Comparison of ENCODE assay signal across 16 cellular contexts in genomic region chr13:54750521-54750920, GRCh38.
DNase-seq lines count a peak whose midpoint lies in the region; ATAC-seq, FAIRE-seq and TF ChIP-seq lines count a peak whose summit lies in the region.
"Had no signal": no experiment of that assay in that cellular context is flagged by ENCODE, and none has a peak within 500 bp of the region (broad histone marks: within the 10 kb centered on the region; RNA-seq: fewer than 3 reads in every experiment).

No MANE protein-coding gene starts in this region.

- H3K18ac ChIP-seq in H1 (ENCODE audit: extremely low read depth, low read length): no peak overlapping the region

- H3K9ac ChIP-seq in H1 (replicated peaks in 1 of 4; ENCODE audit: extremely low read depth in 1 of 4, low read depth in 3 of 4, low read length in 3 of 4): no peak overlapping the region
- H3K9ac ChIP-seq: BLaER1 treated with 17β-estradiol and CSF1 and Interleukin-3, amounts not matched to agents 10 nM and 100 nM; GM23248 had no signal

- H3K56ac ChIP-seq in H1 (replicated peaks; ENCODE audit: insufficient read length, low read depth, low read length): no peak overlapping the region

- no peak overlapping the region for H3K14ac ChIP-seq in H1 (ENCODE audit: insufficient read length)

- no peaks in the 10 kb centered on the region for H3K4me1 ChIP-seq in H1 (replicated peaks in 1 of 4; ENCODE audit: control insufficient read depth in 3 of 4, insufficient read depth in 4 of 4, low read length in 3 of 4)
- H3K4me1 ChIP-seq: BLaER1 treated with 17β-estradiol and CSF1 and Interleukin-3, amounts not matched to agents 10 nM and 100 nM had no signal

- 95% methylated on average over 3 of the region's 3 CpGs; no CpG with 5 or more reads in 1 of the 2 experiments for WGBS in H1 (ENCODE audit: extremely low coverage in 1 of 2, insufficient coverage in 1 of 2, insufficient read length in 1 of 2, insufficient replicate concordance in 2 of 2, low coverage in 1 of 2, low lambda C conversion rate in 2 of 2, missing lambda C conversion rate in 1 of 2), 2 experiments

- H2BK20ac ChIP-seq in H1 (ENCODE audit: low read length): no peak overlapping the region

- H4K20me1 ChIP-seq in H1 (replicated peaks in 1 of 2; ENCODE audit: control insufficient read depth in 1 of 2, insufficient read depth in 2 of 2, low read length in 2 of 2): no peaks in the 10 kb centered on the region
- H4K20me1 ChIP-seq: BLaER1 treated with 17β-estradiol and CSF1 and Interleukin-3, amounts not matched to agents 10 nM and 100 nM had no signal

- no peak for TF ChIP-seq EP300 in H1 (IDR thresholded peaks at IDR 0.05; ENCODE audit: borderline replicate concordance in 1 of 2, low read depth in 2 of 2, low read length in 2 of 2)

- H3K27me3 ChIP-seq in H1 (replicated peaks in 1 of 4; ENCODE audit: control insufficient read depth in 3 of 4, extremely low read depth in 1 of 4, insufficient read depth in 3 of 4, low read length in 3 of 4): no peaks in the 10 kb centered on the region
- H3K27me3 ChIP-seq: BLaER1 treated with 17β-estradiol and CSF1 and Interleukin-3, amounts not matched to agents 10 nM and 100 nM had no signal

- no peaks in the 10 kb centered on the region for H3K9me3 ChIP-seq in H1 (ENCODE audit: insufficient read depth in 2 of 2, low read depth in 1 of 2, low read length in 1 of 2)
- H3K9me3 ChIP-seq: BLaER1 treated with 17β-estradiol and CSF1 and Interleukin-3, amounts not matched to agents 10 nM and 100 nM had no signal

- H4K5ac ChIP-seq in H1 (ENCODE audit: insufficient read length, low read depth, low read length): no peak overlapping the region

- no peak for TF ChIP-seq POLR2A in H1 (IDR thresholded peaks at IDR 0.05; ENCODE audit: control extremely low read depth in 1 of 2, low read depth in 2 of 2, low read length in 2 of 2)

- H3K23ac ChIP-seq in H1 (ENCODE audit: insufficient read length): no peak overlapping the region

- DNase-seq in NCI-H1417 (lab: John Stamatoyannopoulos, UW) (peak in 2 of 3 experiments; percentile 16 to 20), NCI-H1417 treated with DMSO at 0.1 percent for 48 hours (lab: John Stamatoyannopoulos, UW) (no peak), DMS79 treated with DMSO at 0.1 percent for 48 hours (lab: John Stamatoyannopoulos, UW) (peak; percentile 2), NCI-H2171 treated with DMSO at 0.1 percent for 48 hours (lab: John Stamatoyannopoulos, UW) (peak; percentile 73), H1 (ENCODE audit: low read depth in 1 of 2, low spot score in 2 of 2) (no peak), cortex of kidney (lab: John Stamatoyannopoulos, UW) (no peak), UCSD-AML1 (lab: John Stamatoyannopoulos, UW; ENCODE audit: unreplicated experiment) (no peak)
- DNase-seq: GM23248, NCI-H1048, NCI-H1930, T-helper 1 cell, T1000 had no signal

- no peak for TF ChIP-seq CTCF in H1 (IDR thresholded peaks at IDR 0.05; ENCODE audit: control extremely low read depth in 1 of 3, insufficient read depth in 1 of 3, low read depth in 1 of 3, low read length in 3 of 3)

- H2BK15ac ChIP-seq in H1 (ENCODE audit: low read length): no peak overlapping the region

- H3K23me2 ChIP-seq in H1 (ENCODE audit: low read depth, low read length): no peaks in the 10 kb centered on the region

- H3K36me3 ChIP-seq in H1 (ENCODE audit: control insufficient read depth in 2 of 4, insufficient read depth in 4 of 4, low read length in 3 of 4): no peaks in the 10 kb centered on the region
- H3K36me3 ChIP-seq: BLaER1 treated with 17β-estradiol and CSF1 and Interleukin-3, amounts not matched to agents 10 nM and 100 nM had no signal

- no peak overlapping the region for H2BK120ac ChIP-seq in H1 (replicated peaks; ENCODE audit: low read depth, low read length)

- no peaks in the 10 kb centered on the region for H3K79me1 ChIP-seq in H1 (ENCODE audit: low read depth, low read length)

- no peak for ATAC-seq in GM18870 (IDR thresholded peaks at IDR 0.05; ENCODE audit: unreplicated experiment)
- ATAC-seq: SK-N-SH treated with all-trans-retinoic acid at 6 μM for 48 hours had no signal

- H2BK5ac ChIP-seq in H1 (ENCODE audit: low read depth, low read length): no peak overlapping the region

- no peak overlapping the region for H3K4ac ChIP-seq in H1 (replicated peaks; ENCODE audit: insufficient read length, low read depth, low read length)

- no peak for FAIRE-seq in H1 (lab: Jason Lieb, UNC)
- FAIRE-seq: RCC 7860 had no signal

- CTCF ChIA-PET in H1 (lab: Charles Lee; ENCODE audit: partially characterized antibody): no interaction called here

- no peaks in the 10 kb centered on the region for H3K79me2 ChIP-seq in H1 (ENCODE audit: control insufficient read depth in 1 of 2, insufficient read depth in 2 of 2, low read length in 2 of 2)

- TF ChIP-seq RAD21 in H1 (IDR thresholded peaks at IDR 0.05 in 1 of 2, conservative IDR thresholded peaks at IDR 0.05 in 1 of 2; ENCODE audit: low read depth in 2 of 2, low read length in 2 of 2): no peak

- H2AFZ ChIP-seq in H1 (ENCODE audit: low read length): 0 out of 2 replicates have a peak overlapping the region, but pooled peaks have one; percentile 13
- H2AFZ ChIP-seq: GM23248 had no signal

- H3K4me3 ChIP-seq in H1 (ENCODE audit: extremely low read depth in 1 of 4, insufficient read depth in 2 of 4, low read depth in 3 of 4, low read length in 4 of 4): no peak overlapping the region
- H3K4me3 ChIP-seq: BLaER1 treated with 17β-estradiol and CSF1 and Interleukin-3, amounts not matched to agents 10 nM and 100 nM; GM23248 had no signal

- H2AK5ac ChIP-seq in H1 (ENCODE audit: low read depth, low read length): no peak overlapping the region

- H4K8ac ChIP-seq in H1 (ENCODE audit: extremely low read depth, insufficient read depth, low read length): no peak overlapping the region

- no peak overlapping the region for H3K4me2 ChIP-seq in H1 (ENCODE audit: insufficient read depth in 1 of 2, low read depth in 2 of 2, low read length in 2 of 2)
- H3K4me2 ChIP-seq: BLaER1 treated with 17β-estradiol and CSF1 and Interleukin-3, amounts not matched to agents 10 nM and 100 nM had no signal

- no peak overlapping the region for H2BK12ac ChIP-seq in H1 (ENCODE audit: low read depth, low read length)

- no peak overlapping the region for H3K27ac ChIP-seq in H1 (ENCODE audit: low read depth, low read length)
- H3K27ac ChIP-seq: BLaER1 treated with 17β-estradiol and CSF1 and Interleukin-3, amounts not matched to agents 10 nM and 100 nM; GM23248 had no signal

- POLR2A ChIA-PET in H1 (lab: Charles Lee; ENCODE audit: partially characterized antibody): no interaction called here

- no peak overlapping the region for H4K91ac ChIP-seq in H1 (replicated peaks; ENCODE audit: insufficient read length, low read length)

TF ChIP-seq in H1, 55 proteins besides CTCF, POLR2A, EP300 and RAD21 (continues in another document):
- no peak for TF ChIP-seq POU5F1 (IDR thresholded peaks at IDR 0.05; ENCODE audit: low read depth, low read length)
- no peak for TF ChIP-seq RNF2 (IDR thresholded peaks at IDR 0.05; ENCODE audit: borderline replicate concordance, low read depth, low read length, missing control alignments, poor library complexity, severe bottlenecking)
- TF ChIP-seq SAP30 (IDR thresholded peaks at IDR 0.05; ENCODE audit: insufficient read depth, insufficient replicate concordance, low read length): no peak
- TF ChIP-seq RFX5 (IDR thresholded peaks at IDR 0.05; ENCODE audit: borderline replicate concordance, low read depth, low read length): no peak
- no peak for TF ChIP-seq SP4 (IDR thresholded peaks at IDR 0.05; ENCODE audit: low read length)
- no peak for TF ChIP-seq GTF2F1 (IDR thresholded peaks at IDR 0.05; ENCODE audit: borderline replicate concordance, low read depth, low read length)

Comparison
In these comparisons a context has a peak if more than half of its experiments do, and no peak if none do; other contexts are left out.
1. DNase-seq: peak in NCI-H1417 (2 of 3), DMS79 treated with DMSO at 0.1 percent for 48 hours (single experiment) and NCI-H2171 treated with DMSO at 0.1 percent for 48 hours (single experiment); none in NCI-H1417 treated with DMSO at 0.1 percent for 48 hours (single experiment), H1 (0 of 2), cortex of kidney (single experiment) and UCSD-AML1 (single experiment).